8 cellular contexts compared by ENCODE assay signal in genomic region chr4:40055873-40056721, GRCh38. TPM values are rescaled to one million over a fixed set of nuclear protein-coding genes. Genes with fewer than 3 reads are reported as not detected.
A peak's percentile ranks its signal among the peaks of the same experiment; 100 is the strongest.
DNase-seq lines count a peak whose midpoint lies in the region; ATAC-seq and TF ChIP-seq lines count a peak whose summit lies in the region.

No MANE protein-coding gene starts in this region.

- H3K4me3 ChIP-seq in epithelial cell of proximal tubule (ENCODE audit: low read depth, low read length), result peak overlapping the region; percentile 65
- peak overlapping the region; percentile 83 to 95 for H3K4me3 ChIP-seq in mucosa of rectum (ENCODE audit: low read length in 2 of 2)

- peak overlapping the region; percentile 79 to 99 for H3K9ac ChIP-seq in mucosa of rectum (ENCODE audit: low read depth in 1 of 2, low read length in 2 of 2)

- peak; percentile 6 for ATAC-seq in HG03196 (IDR thresholded peaks at IDR 0.05; ENCODE audit: unreplicated experiment)

- TF ChIP-seq CTCF in epithelial cell of proximal tubule (conservative IDR thresholded peaks at IDR 0.05; ENCODE audit: low read depth, low read length), result no peak

- H3K9me3 ChIP-seq in mucosa of rectum (ENCODE audit: control insufficient read depth in 2 of 2, low read length in 2 of 2), result no peaks in the 10 kb centered on the region

- DNase-seq in NCI-H1694 treated with DMSO at 0.1 percent for 48 hours (lab: John Stamatoyannopoulos, UW) (peak; percentile 44), NCI-H1694 (lab: John Stamatoyannopoulos, UW) (no peak), NOMO-1 treated with dmso at 0.1 percent for 144 hours (lab: John Stamatoyannopoulos, UW; ENCODE audit: unreplicated experiment) (peak; percentile 56), activated T-cell treated with anti-CD3 and anti-CD28 coated beads for 48 hours (ENCODE audit: low read depth) (peak; percentile 48), epithelial cell of proximal tubule (ENCODE audit: low read depth) (no peak)
- DNase-seq in stimulated activated CD8-positive, alpha-beta memory T cell treated with anti-CD3 and anti-CD28 coated beads, Interleukin-7, amount 100 ng/mL, for 1 hour (ENCODE audit: low read depth in 2 of 2), result peak; percentile 9 to 20

- no peaks in the 10 kb centered on the region for H3K27me3 ChIP-seq in mucosa of rectum (ENCODE audit: control insufficient read depth in 2 of 2, insufficient read depth in 2 of 2, low read length in 2 of 2)

- peak overlapping the region; percentile 99 for H3K27ac ChIP-seq in mucosa of rectum (ENCODE audit: low read depth in 2 of 2, low read length in 2 of 2)

- no peaks in the 10 kb centered on the region for H3K36me3 ChIP-seq in mucosa of rectum (ENCODE audit: control insufficient read depth in 2 of 2, insufficient read depth in 2 of 2, low read length in 2 of 2)

- H3K4me1 ChIP-seq in mucosa of rectum (ENCODE audit: control insufficient read depth in 2 of 2, insufficient read depth in 2 of 2, low read length in 2 of 2), result peaks cover 13 to 18% of the 10 kb centered on the region in 2 donors

RNA-seq across cellular contexts. Expression of gene N4BP2, which starts 0.6 kb away (rescaled TPM):
- total RNA-seq in epithelial cell of proximal tubule, result 5.1 and 5.8 TPM in 2 replicates

Comparison
In these comparisons a context has a peak if more than half of its experiments do, and no peak if none do; other contexts are left out.
1. DNase-seq: peak in NCI-H1694 treated with DMSO at 0.1 percent for 48 hours (single experiment), NOMO-1 treated with dmso at 0.1 percent for 144 hours (single experiment), activated T-cell treated with anti-CD3 and anti-CD28 coated beads for 48 hours (single experiment) and stimulated activated CD8-positive, alpha-beta memory T cell treated with anti-CD3 and anti-CD28 coated beads, Interleukin-7, amount 100 ng/mL, for 1 hour (2 of 2); none in NCI-H1694 (single experiment) and epithelial cell of proximal tubule (single experiment).